Comparison of ENCODE assay signal across 1 cellular context in the genomic region with DNA sequence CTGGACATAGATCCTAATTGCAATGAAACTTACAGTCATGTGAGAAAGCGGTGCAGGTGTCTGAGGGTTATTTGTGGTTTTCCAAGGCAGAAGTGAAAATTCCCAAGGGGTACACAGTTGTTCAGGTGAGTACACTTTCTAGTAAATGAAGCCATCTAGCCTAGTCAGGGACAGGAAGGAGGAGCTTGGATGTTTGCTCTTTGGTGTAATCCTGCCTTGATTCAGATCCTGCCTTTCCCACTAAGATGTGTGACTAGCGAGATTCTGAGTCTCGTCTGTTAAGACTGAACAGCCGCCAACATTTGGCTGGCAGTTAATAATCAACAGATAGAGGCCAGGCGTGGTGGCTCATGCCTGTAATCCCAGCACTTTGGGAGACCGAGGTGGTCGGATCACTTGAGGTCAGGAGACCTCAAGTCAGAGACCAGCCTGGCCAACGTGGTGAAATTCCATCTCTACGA.
TF ChIP-seq lines count a peak whose summit lies in the region.

No MANE protein-coding gene starts in this region.

TF ChIP-seq in endothelial cell of umbilical vein, 7 proteins besides CTCF, POLR2A, EP300 and RAD21:
- TF ChIP-seq EZH2 (IDR thresholded peaks at IDR 0.05; ENCODE audit: borderline replicate concordance, low read depth, low read length, severe bottlenecking) (no peak), FOS (IDR thresholded peaks at IDR 0.05; ENCODE audit: borderline replicate concordance, insufficient read depth, low read length) (no peak), MAX (IDR thresholded peaks at IDR 0.05; ENCODE audit: insufficient read depth, insufficient read length) (no peak), GATA2 (IDR thresholded peaks at IDR 0.05; ENCODE audit: insufficient read depth, insufficient read length, low read depth, low read length) (no peak), MYC (IDR thresholded peaks at IDR 0.05; ENCODE audit: low read depth, low read length) (no peak), POLR2AphosphoS5 (IDR thresholded peaks at IDR 0.05; ENCODE audit: insufficient read depth, low read depth, low read length) (no peak), JUN (IDR thresholded peaks at IDR 0.05; ENCODE audit: borderline replicate concordance, insufficient read depth, insufficient read length, low read depth) (no peak)
